In genomic region chr6:14309516-14309915, GRCh38 we compare ENCODE assay signal across 21 cellular contexts.
DNase-seq lines count a peak whose midpoint lies in the region; ATAC-seq and TF ChIP-seq lines count a peak whose summit lies in the region.
"Had no signal": no experiment of that assay in that cellular context is flagged by ENCODE, and none has a peak within 500 bp of the region (broad histone marks: within the 10 kb centered on the region; RNA-seq: fewer than 3 reads in every experiment).

No MANE protein-coding gene starts in this region.

- H3K4me1 ChIP-seq in lower lobe of right lung = peaks cover 12% of the 10 kb centered on the region

- H3K27ac ChIP-seq in lower lobe of right lung = no peak overlapping the region
- H3K27ac ChIP-seq: C4-2B, GM23248 had no signal

- H3K27me3 ChIP-seq in lower lobe of right lung (ENCODE audit: low read depth) = no peaks in the 10 kb centered on the region

- intact Hi-C loops in lower lobe of right lung (cut with DNase I) = no loop called here

- DNase-seq in DMS53 treated with DMSO at 0.1 percent for 48 hours (lab: John Stamatoyannopoulos, UW; ENCODE audit: unreplicated experiment) = peak; percentile 39
- DNase-seq in NCI-H2029 (lab: John Stamatoyannopoulos, UW) = peak; percentile 38
- peak; percentile 44 for DNase-seq in NCI-H774 (lab: John Stamatoyannopoulos, UW)
- DNase-seq in left lobe of liver (ENCODE audit: low spot score) = no peak
- DNase-seq in lower lobe of right lung = no peak
- no peak for DNase-seq in KG1 (lab: John Stamatoyannopoulos, UW)
- DNase-seq: ACHN, AML-193, DMS 273 treated with DMSO at 0.1 percent for 48 hours, GDM1, GM23248, HCEC 1CT, KBM-7, NCI-H1436 treated with DMSO at 0.1 percent for 48 hours, NCI-H2107, NCI-H345, T-helper 1 cell, T-helper 9 cell had no signal

- H3K9me3 ChIP-seq in lower lobe of right lung = no peaks in the 10 kb centered on the region

- H3K36me3 ChIP-seq in lower lobe of right lung = no peaks in the 10 kb centered on the region

- ATAC-seq in left lobe of liver = peak; percentile 63
- no peak for ATAC-seq in lower lobe of right lung
- no peak for ATAC-seq in GM21529 (IDR thresholded peaks at IDR 0.05; ENCODE audit: unreplicated experiment)
- ATAC-seq in HG03097 (IDR thresholded peaks at IDR 0.05; ENCODE audit: low FRiP score, unreplicated experiment) = no peak

- no peak overlapping the region for H3K4me3 ChIP-seq in lower lobe of right lung
- H3K4me3 ChIP-seq: GM23248 had no signal

- no peak for TF ChIP-seq CTCF in lower lobe of right lung (IDR thresholded peaks at IDR 0.05)

Comparison
In these comparisons a context has a peak if more than half of its experiments do, and no peak if none do; other contexts are left out.
1. DNase-seq: peak in DMS53 treated with DMSO at 0.1 percent for 48 hours (single experiment), NCI-H2029 (single experiment) and NCI-H774 (single experiment); none in left lobe of liver (single experiment), lower lobe of right lung (single experiment) and KG1 (single experiment).